ENCODE assay signal across 25 cellular contexts in genomic region chr14:60668431-60669112, GRCh38. TPM values are rescaled to one million over a fixed set of nuclear protein-coding genes. Genes with fewer than 3 reads are reported as not detected.
"Had no signal": no experiment of that assay in that cellular context is flagged by ENCODE, and none has a peak within 500 bp of the region (broad histone marks: within the 10 kb centered on the region; RNA-seq: fewer than 3 reads in every experiment).

No MANE protein-coding gene starts in this region.

- H3K9me3 ChIP-seq: pancreas, prostate gland, tibial nerve had no signal

- ATAC-seq: activated naive CD8-positive, alpha-beta T cell treated with anti-CD3 and anti-CD28 coated beads, Interleukin-2, amount 50 U/mL, for 24 hours; activated T-cell treated with anti-CD3 and anti-CD28 coated beads, Interleukin-2, amount 50 U/mL, for 4 hours; activated T-helper 17 cell treated with anti-CD3 and anti-CD28 coated beads, Interleukin-2, amount 50 U/mL, for 72 hours; effector memory CD8-positive, alpha-beta T cell; left colon; naive thymus-derived CD4-positive, alpha-beta T cell; pancreas; WTC11 had no signal

- H3K27ac ChIP-seq: pancreas, prostate gland, tibial nerve had no signal

- H3K4me3 ChIP-seq: pancreas, prostate gland, tibial nerve had no signal

- H3K4me1 ChIP-seq: pancreas, tibial nerve had no signal

- H3K27me3 ChIP-seq: pancreas had no signal

- DNase-seq: activated CD4-positive, alpha-beta memory T cell treated with anti-CD3 and anti-CD28 coated beads, Interleukin-2, amount 10 ng/mL, durations not matched to agents 7 days and 5 days; activated CD4-positive, alpha-beta T cell treated with anti-CD3 and anti-CD28 coated beads for 1 hour; activated CD4-positive, alpha-beta T cell treated with anti-CD3 and anti-CD28 coated beads, Interleukin-2, amount 10 ng/mL, durations not matched to agents 7 days and 5 days; activated gamma-delta T cell treated with Interleukin-2 at 50 U/mL for 16 hours; activated naive CD8-positive, alpha-beta T cell treated with anti-CD3 and anti-CD28 coated beads, Interleukin-2, amount 50 U/mL, for 24 hours; activated T-cell treated with anti-CD3 and anti-CD28 coated beads, Interleukin-2, amount 50 U/mL, for 4 hours; amygdala; caudate nucleus; cortex of kidney; effector memory CD8-positive, alpha-beta T cell; erythroblast; head of caudate nucleus; hypothalamus; immature natural killer cell; kidney; left colon; naive thymus-derived CD4-positive, alpha-beta T cell; pancreas; stimulated activated CD4-positive, alpha-beta T cell treated with anti-CD3 and anti-CD28 coated beads, Interleukin-2, amount 100 ng/mL, for 48 hours; stimulated activated naive CD4-positive, alpha-beta T cell treated with Interleukin-2 at 50 U/mL for 16 hours had no signal

- FAIRE-seq: kidney, pancreas had no signal

- H3K36me3 ChIP-seq: pancreas, prostate gland, tibial nerve had no signal

RNA-seq across cellular contexts. Expression of gene SIX1, which starts 19.3 kb away (rescaled TPM):
- total RNA-seq: activated CD4-positive, alpha-beta T cell treated with anti-CD3 and anti-CD28 coated beads, Interleukin-2, amount 10 ng/mL, durations not matched to agents 7 days and 5 days; activated T-cell treated with anti-CD3 and anti-CD28 coated beads, Interleukin-2, amount 50 U/mL, for 4 hours; activated T-helper 17 cell treated with anti-CD3 and anti-CD28 coated beads, Interleukin-2, amount 50 U/mL, for 72 hours; left colon had no signal
- polyA plus RNA-seq: immature natural killer cell; naive thymus-derived CD4-positive, alpha-beta T cell; neural cell had no signal

RNA-seq across cellular contexts. Expression of gene SIX4, which starts 55.6 kb away (rescaled TPM):
- polyA plus RNA-seq: immature natural killer cell; naive thymus-derived CD4-positive, alpha-beta T cell had no signal
